Comparison of ENCODE assay signal across 1 cellular context in genomic region chr9:118751848-118752223, GRCh38.
TF ChIP-seq lines count a peak whose summit lies in the region.

No MANE protein-coding gene starts in this region.

TF ChIP-seq in GM23338, 12 proteins besides CTCF, POLR2A, EP300 and RAD21 (continued from another document):
- no peak for TF ChIP-seq ETS1 (IDR thresholded peaks at IDR 0.05)
- no peak for TF ChIP-seq CREB1 (CRISPR knock-in tag; IDR thresholded peaks at IDR 0.05; ENCODE audit: low read depth)
- no peak for TF ChIP-seq NANOG (IDR thresholded peaks at IDR 0.05; ENCODE audit: borderline replicate concordance)
- no peak for TF ChIP-seq POLR2AphosphoS5 (IDR thresholded peaks at IDR 0.05; ENCODE audit: low read depth)
- no peak for TF ChIP-seq JUNB (IDR thresholded peaks at IDR 0.05; ENCODE audit: unreplicated experiment)
- TF ChIP-seq STAT1 (IDR thresholded peaks at IDR 0.05; ENCODE audit: unreplicated experiment) = no peak
- TF ChIP-seq EZH2 (IDR thresholded peaks at IDR 0.05; ENCODE audit: low read depth, unreplicated experiment) = no peak
- TF ChIP-seq EZH2phosphoT487 (IDR thresholded peaks at IDR 0.05; ENCODE audit: unreplicated experiment) = no peak
- no peak for TF ChIP-seq ZNF114 (CRISPR knock-in tag; IDR thresholded peaks at IDR 0.05)
- no peak for TF ChIP-seq ZNF462 (CRISPR knock-in tag; IDR thresholded peaks at IDR 0.05)
- no peak for TF ChIP-seq ZNF331 (CRISPR knock-in tag; IDR thresholded peaks at IDR 0.05; ENCODE audit: low read depth)
